In the genomic region with DNA sequence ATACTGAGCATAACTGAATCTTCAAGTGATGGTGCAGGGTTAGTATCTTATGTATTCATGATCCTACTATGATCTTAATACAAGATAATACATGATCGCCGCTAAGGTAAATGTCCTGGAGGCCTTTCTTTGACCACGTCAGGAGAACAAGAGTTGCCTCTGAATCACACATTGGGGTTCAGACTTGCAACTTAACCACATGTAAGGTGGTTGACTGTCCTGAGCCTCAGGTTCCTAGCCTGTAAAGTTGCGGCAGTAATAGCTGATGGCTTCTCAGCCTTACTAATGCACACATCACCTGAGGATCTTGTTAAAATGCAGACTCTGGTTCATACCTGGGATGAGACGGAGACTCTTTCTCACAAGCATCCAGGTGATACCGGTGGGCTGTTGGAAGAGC, we compare ENCODE assay signal across 18 cellular contexts.
DNase-seq lines count a peak whose midpoint lies in the region; ATAC-seq and TF ChIP-seq lines count a peak whose summit lies in the region.
"Had no signal": no experiment of that assay in that cellular context is flagged by ENCODE, and none has a peak within 500 bp of the region (broad histone marks: within the 10 kb centered on the region; RNA-seq: fewer than 3 reads in every experiment).

No MANE protein-coding gene starts in this region.

- POLR2A ChIA-PET in GM10248 (lab: Yijun Ruan, JAX), result no interaction called here
- POLR2A ChIA-PET in activated CD4-positive, alpha-beta memory T cell treated with anti-CD3 and anti-CD28 coated beads for 36 hours (lab: Charles Lee), result no interaction called here

- DNase-seq in HPDE6-E6E7 (ENCODE audit: extremely low spot score), result peak; percentile 13
- no peak for DNase-seq in ascending aorta (ENCODE audit: low spot score in 2 of 2)
- no peak for DNase-seq in NOMO-1 treated with DMSO at 0.1 percent for 48 hours (lab: John Stamatoyannopoulos, UW; ENCODE audit: unreplicated experiment)
- DNase-seq in GM10248 (ENCODE audit: extremely low spot score), result no peak
- no peak for DNase-seq in activated CD4-positive, alpha-beta memory T cell treated with anti-CD3 and anti-CD28 coated beads for 36 hours
- no peak for DNase-seq in NCI-H2171 (lab: John Stamatoyannopoulos, UW)
- DNase-seq: Caco-2; CD4-positive, alpha-beta T cell; GOT3; H7; HFFc6 had no signal

- H3K4me3 ChIP-seq in BLaER1, result no peak overlapping the region
- no peak overlapping the region for H3K4me3 ChIP-seq in ascending aorta
- H3K4me3 ChIP-seq: GM12878 had no signal

- peaks cover 28% of the 10 kb centered on the region for H3K4me1 Mint-ChIP-seq in activated CD4-positive, alpha-beta memory T cell treated with anti-CD3 and anti-CD28 coated beads for 36 hours (ENCODE audit: low read depth)

- peak; percentile 31 for ATAC-seq in esophagus mucosa
- ATAC-seq: GM12878, HCT116, HepG2 had no signal

- no peak for TF ChIP-seq CTCF in ascending aorta (IDR thresholded peaks at IDR 0.05)
- no peak for TF ChIP-seq CTCF in GM10248 (IDR thresholded peaks at IDR 0.05; ENCODE audit: control extremely low read depth, extremely low read depth, low read depth, missing control alignments)

- H3K9me3 ChIP-seq in BLaER1 (no peaks in the 10 kb centered on the region), ascending aorta (no peaks in the 10 kb centered on the region)
- H3K9me3 ChIP-seq: Caco-2 had no signal

- H3K4me3 Mint-ChIP-seq in activated CD4-positive, alpha-beta memory T cell treated with anti-CD3 and anti-CD28 coated beads for 36 hours, result no peak overlapping the region
- H3K4me3 Mint-ChIP-seq: B cell; CD4-positive, alpha-beta T cell; HFFc6 had no signal

- CTCF ChIA-PET in GM10248 (lab: Yijun Ruan, JAX), result interaction anchor here (1.0 to 2.3 kb wide), 8 partner anchors 8 to 123 kb away, joined by 3 to 9 read pairs (median 4); no protein-coding TSS in a partner anchor
- CTCF ChIA-PET in activated CD4-positive, alpha-beta memory T cell treated with anti-CD3 and anti-CD28 coated beads for 36 hours (lab: Charles Lee), result interaction anchor here (1.3 kb wide), 1 partner anchor 121 kb away, joined by 4 read pairs; no protein-coding TSS in a partner anchor

- H3K27ac Mint-ChIP-seq in activated CD4-positive, alpha-beta memory T cell treated with anti-CD3 and anti-CD28 coated beads for 36 hours, result no peak overlapping the region
- H3K27ac Mint-ChIP-seq: HFFc6 had no signal

- H3K9me3 Mint-ChIP-seq in activated CD4-positive, alpha-beta memory T cell treated with anti-CD3 and anti-CD28 coated beads for 36 hours, result no peaks in the 10 kb centered on the region
- H3K9me3 Mint-ChIP-seq: CD4-positive, alpha-beta T cell; HFFc6 had no signal

- peaks cover 33% of the 10 kb centered on the region for H3K36me3 Mint-ChIP-seq in activated CD4-positive, alpha-beta memory T cell treated with anti-CD3 and anti-CD28 coated beads for 36 hours

- intact Hi-C loops in ascending aorta (cut with DNase I), result no loop called here
- intact Hi-C loops in activated CD4-positive, alpha-beta memory T cell treated with anti-CD3 and anti-CD28 coated beads for 36 hours (cut with micrococcal nuclease), result loop anchor here (5.0 kb wide), 1 partner anchor 114 kb away; a partner anchor contains a TSS

- H3K36me3 ChIP-seq in BLaER1 (peaks cover 99% of the 10 kb centered on the region), ascending aorta (peaks cover 0 to 7% of the 10 kb centered on the region in 2 donors)

- no peak overlapping the region for H3K9ac ChIP-seq in BLaER1

- H3K4me1 ChIP-seq in BLaER1 (peaks cover 52% of the 10 kb centered on the region), ascending aorta (peaks cover 15 to 22% of the 10 kb centered on the region in 2 donors)
- H3K4me1 ChIP-seq: Caco-2 had no signal

- no peaks in the 10 kb centered on the region for H3K27me3 ChIP-seq in BLaER1
- no peaks in the 10 kb centered on the region for H3K27me3 ChIP-seq in ascending aorta

- peak overlapping the region; percentile 59; the same call in 1 of the 2 replicates for H3K27ac ChIP-seq in BLaER1
- H3K27ac ChIP-seq in ascending aorta, result peak overlapping the region; percentile 64 to 66
- H3K27ac ChIP-seq: C4-2B had no signal

- peaks cover 25% of the 10 kb centered on the region for H4K20me1 ChIP-seq in BLaER1

- peak overlapping the region; percentile 71 for H3K4me2 ChIP-seq in BLaER1

- no peaks in the 10 kb centered on the region for H3K27me3 Mint-ChIP-seq in activated CD4-positive, alpha-beta memory T cell treated with anti-CD3 and anti-CD28 coated beads for 36 hours
- H3K27me3 Mint-ChIP-seq: B cell; CD4-positive, alpha-beta T cell had no signal
